ENCODE assay signal across 2 cellular contexts in the genomic region with DNA sequence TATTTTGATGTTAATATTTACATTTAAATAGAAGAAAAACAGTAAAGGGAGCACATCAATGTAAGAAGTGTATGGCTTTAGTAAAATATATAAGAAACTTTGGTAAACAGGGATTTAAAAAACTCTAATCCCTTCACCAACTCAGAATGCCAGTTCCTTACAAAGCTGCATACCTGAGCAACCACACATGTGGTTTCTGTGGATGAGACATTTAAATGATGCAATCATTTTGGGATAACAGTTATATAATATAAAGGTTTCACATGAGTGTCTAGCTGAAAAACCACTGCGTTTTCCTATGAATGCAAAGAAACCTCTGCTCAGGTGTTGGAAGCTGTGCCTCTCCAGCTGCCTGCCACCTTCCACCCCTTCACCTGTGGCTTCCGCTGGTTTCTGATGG.
TF ChIP-seq lines count a peak whose summit lies in the region.

No MANE protein-coding gene starts in this region.

TF ChIP-seq in IMR-90, 13 proteins besides CTCF, POLR2A, EP300 and RAD21:
- TF ChIP-seq, protein P1, sequence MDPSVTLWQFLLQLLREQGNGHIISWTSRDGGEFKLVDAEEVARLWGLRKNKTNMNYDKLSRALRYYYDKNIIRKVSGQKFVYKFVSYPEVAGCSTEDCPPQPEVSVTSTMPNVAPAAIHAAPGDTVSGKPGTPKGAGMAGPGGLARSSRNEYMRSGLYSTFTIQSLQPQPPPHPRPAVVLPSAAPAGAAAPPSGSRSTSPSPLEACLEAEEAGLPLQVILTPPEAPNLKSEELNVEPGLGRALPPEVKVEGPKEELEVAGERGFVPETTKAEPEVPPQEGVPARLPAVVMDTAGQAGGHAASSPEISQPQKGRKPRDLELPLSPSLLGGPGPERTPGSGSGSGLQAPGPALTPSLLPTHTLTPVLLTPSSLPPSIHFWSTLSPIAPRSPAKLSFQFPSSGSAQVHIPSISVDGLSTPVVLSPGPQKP (IDR thresholded peaks at IDR 0.05; ENCODE audit: borderline replicate concordance, low read depth, low read length) = no peak
- TF ChIP-seq CEBPB (IDR thresholded peaks at IDR 0.05; ENCODE audit: low read depth, low read length) (peak; percentile 95), MAZ (IDR thresholded peaks at IDR 0.05; ENCODE audit: borderline replicate concordance, low read depth, low read length) (no peak), RCOR1 (IDR thresholded peaks at IDR 0.05; ENCODE audit: insufficient replicate concordance, low read length) (no peak), CHD1 (IDR thresholded peaks at IDR 0.05; ENCODE audit: low read depth, low read length) (no peak), FOS (IDR thresholded peaks at IDR 0.05; ENCODE audit: low read depth, low read length) (no peak), BHLHE40 (IDR thresholded peaks at IDR 0.05; ENCODE audit: low read depth, low read length) (no peak), MXI1 (IDR thresholded peaks at IDR 0.05; ENCODE audit: borderline replicate concordance, low read depth, low read length) (no peak)
- TF ChIP-seq, protein P2, sequence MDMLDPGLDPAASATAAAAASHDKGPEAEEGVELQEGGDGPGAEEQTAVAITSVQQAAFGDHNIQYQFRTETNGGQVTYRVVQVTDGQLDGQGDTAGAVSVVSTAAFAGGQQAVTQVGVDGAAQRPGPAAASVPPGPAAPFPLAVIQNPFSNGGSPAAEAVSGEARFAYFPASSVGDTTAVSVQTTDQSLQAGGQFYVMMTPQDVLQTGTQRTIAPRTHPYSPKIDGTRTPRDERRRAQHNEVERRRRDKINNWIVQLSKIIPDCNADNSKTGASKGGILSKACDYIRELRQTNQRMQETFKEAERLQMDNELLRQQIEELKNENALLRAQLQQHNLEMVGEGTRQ (IDR thresholded peaks at IDR 0.05; ENCODE audit: low read depth, low read length) = no peak
TF ChIP-seq in IMR-90: peak in this region for 1.

TF ChIP-seq in K562, 482 proteins besides CTCF, POLR2A, EP300 and RAD21:
- TF ChIP-seq SETDB1 (IDR thresholded peaks at IDR 0.05; ENCODE audit: low read length) (no peak), ESRRB (CRISPR knock-in tag; IDR thresholded peaks at IDR 0.05; ENCODE audit: borderline replicate concordance) (no peak), TAF15 (IDR thresholded peaks at IDR 0.05; ENCODE audit: low read depth, low read length) (no peak), POLR2G (IDR thresholded peaks at IDR 0.05; ENCODE audit: low read depth, low read length) (no peak), CEBPG (CRISPR knock-in tag; IDR thresholded peaks at IDR 0.05) (no peak), CEBPG (tag; conservative IDR thresholded peaks at IDR 0.05 in 1 of 2, IDR thresholded peaks at IDR 0.05 in 1 of 2) (peak; percentile 43 to 67), ETV6 (IDR thresholded peaks at IDR 0.05; ENCODE audit: borderline replicate concordance in 1 of 2, low read depth in 2 of 2, low read length in 1 of 2) (no peak), ETV6 (CRISPR knock-in tag; IDR thresholded peaks at IDR 0.05; ENCODE audit: borderline replicate concordance) (no peak), ATF3 (IDR thresholded peaks at IDR 0.05) (peak; percentile 11; the same call in 1 of the 2 replicates), ATF3 (CRISPR knock-in tag; conservative IDR thresholded peaks at IDR 0.05) (no peak), CBX3 (IDR thresholded peaks at IDR 0.05; ENCODE audit: borderline replicate concordance in 1 of 2, low read length in 2 of 2) (no peak)
- TF ChIP-seq, protein P3, sequence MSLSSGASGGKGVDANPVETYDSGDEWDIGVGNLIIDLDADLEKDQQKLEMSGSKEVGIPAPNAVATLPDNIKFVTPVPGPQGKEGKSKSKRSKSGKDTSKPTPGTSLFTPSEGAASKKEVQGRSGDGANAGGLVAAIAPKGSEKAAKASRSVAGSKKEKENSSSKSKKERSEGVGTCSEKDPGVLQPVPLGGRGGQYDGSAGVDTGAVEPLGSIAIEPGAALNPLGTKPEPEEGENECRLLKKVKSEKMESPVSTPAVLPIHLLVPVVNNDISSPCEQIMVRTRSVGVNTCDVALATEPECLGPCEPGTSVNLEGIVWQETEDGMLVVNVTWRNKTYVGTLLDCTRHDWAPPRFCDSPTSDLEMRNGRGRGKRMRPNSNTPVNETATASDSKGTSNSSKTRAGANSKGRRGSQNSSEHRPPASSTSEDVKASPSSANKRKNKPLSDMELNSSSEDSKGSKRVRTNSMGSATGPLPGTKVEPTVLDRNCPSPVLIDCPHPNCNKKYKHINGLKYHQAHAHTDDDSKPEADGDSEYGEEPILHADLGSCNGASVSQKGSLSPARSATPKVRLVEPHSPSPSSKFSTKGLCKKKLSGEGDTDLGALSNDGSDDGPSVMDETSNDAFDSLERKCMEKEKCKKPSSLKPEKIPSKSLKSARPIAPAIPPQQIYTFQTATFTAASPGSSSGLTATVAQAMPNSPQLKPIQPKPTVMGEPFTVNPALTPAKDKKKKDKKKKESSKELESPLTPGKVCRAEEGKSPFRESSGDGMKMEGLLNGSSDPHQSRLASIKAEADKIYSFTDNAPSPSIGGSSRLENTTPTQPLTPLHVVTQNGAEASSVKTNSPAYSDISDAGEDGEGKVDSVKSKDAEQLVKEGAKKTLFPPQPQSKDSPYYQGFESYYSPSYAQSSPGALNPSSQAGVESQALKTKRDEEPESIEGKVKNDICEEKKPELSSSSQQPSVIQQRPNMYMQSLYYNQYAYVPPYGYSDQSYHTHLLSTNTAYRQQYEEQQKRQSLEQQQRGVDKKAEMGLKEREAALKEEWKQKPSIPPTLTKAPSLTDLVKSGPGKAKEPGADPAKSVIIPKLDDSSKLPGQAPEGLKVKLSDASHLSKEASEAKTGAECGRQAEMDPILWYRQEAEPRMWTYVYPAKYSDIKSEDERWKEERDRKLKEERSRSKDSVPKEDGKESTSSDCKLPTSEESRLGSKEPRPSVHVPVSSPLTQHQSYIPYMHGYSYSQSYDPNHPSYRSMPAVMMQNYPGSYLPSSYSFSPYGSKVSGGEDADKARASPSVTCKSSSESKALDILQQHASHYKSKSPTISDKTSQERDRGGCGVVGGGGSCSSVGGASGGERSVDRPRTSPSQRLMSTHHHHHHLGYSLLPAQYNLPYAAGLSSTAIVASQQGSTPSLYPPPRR (CRISPR knock-in tag; IDR thresholded peaks at IDR 0.05; ENCODE audit: borderline replicate concordance) = no peak
- TF ChIP-seq, protein P4, sequence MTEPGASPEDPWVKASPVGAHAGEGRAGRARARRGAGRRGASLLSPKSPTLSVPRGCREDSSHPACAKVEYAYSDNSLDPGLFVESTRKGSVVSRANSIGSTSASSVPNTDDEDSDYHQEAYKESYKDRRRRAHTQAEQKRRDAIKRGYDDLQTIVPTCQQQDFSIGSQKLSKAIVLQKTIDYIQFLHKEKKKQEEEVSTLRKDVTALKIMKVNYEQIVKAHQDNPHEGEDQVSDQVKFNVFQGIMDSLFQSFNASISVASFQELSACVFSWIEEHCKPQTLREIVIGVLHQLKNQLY (CRISPR knock-in tag; conservative IDR thresholded peaks at IDR 0.05) = no peak
